Comparison of ENCODE assay signal across 8 cellular contexts in the genomic region with DNA sequence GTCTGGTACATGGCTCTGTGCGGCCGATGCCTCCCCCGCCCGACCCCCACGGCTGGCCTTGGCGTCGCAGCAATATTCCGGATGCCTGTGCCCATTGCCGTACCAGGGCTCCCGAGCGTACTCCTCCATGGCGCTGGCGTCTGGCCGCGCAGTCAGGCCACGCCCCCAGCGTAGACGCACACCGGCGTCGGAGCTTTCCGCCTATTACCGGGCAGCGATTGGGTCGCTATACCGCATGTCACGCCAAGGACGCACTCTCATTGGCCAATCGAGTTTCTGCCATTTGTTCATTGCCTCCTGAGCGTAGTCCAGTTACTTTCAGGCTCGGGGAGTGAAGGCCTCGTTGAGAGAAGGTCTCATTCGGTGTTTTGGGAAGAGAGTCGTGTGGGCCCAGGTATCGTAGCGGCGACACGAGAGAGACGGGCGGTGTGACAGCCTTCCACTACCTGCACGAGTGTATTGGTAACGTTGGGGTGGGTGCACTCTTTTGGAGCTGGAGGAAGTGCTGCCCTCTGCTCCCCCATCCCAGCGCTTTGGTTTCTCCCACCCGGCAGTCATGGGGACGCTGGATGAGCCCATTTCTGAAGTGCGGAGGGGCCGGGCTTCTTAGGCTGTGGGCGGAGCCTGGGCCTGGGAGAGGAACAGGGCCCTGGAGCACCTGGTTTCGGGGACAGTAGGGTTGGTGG. TPM values are rescaled to one million over a fixed set of nuclear protein-coding genes. Genes with fewer than 3 reads are reported as not detected.
A peak's percentile ranks its signal among the peaks of the same experiment; 100 is the strongest.
DNase-seq lines count a peak whose midpoint lies in the region; ATAC-seq and TF ChIP-seq lines count a peak whose summit lies in the region.

TSS of gene PQBP1 (plus strand) at position 310 of the 686 bp plus-strand sequence. CDS start 580 bp downstream, outside the sequence.
TSS of gene TIMM17B (minus strand) at position 148 of the 686 bp plus-strand sequence. CDS start at position 129, 19 bp downstream.

- peaks cover 3% of the 10 kb centered on the region for H3K36me3 ChIP-seq in cardiac muscle cell
- peaks cover 26 to 38% of the 10 kb centered on the region in 2 experiments for H3K36me3 ChIP-seq in trophoblast cell (ENCODE audit: control insufficient read depth in 1 of 2, insufficient read depth in 2 of 2, low read length in 2 of 2)
- H3K36me3 ChIP-seq in transverse colon, result peaks cover 0 to 3% (median 0%) of the 10 kb centered on the region in 4 donors

- peak within 1 kb of the TSS; percentile 99 for H3K4me2 ChIP-seq in trophoblast cell (ENCODE audit: low read length)

- H2BK5ac ChIP-seq in trophoblast cell (ENCODE audit: low read depth, low read length, poor library complexity), result peak within 1 kb of the TSS; percentile 85

- peak within 1 kb of the TSS; percentile 89 for H2AK5ac ChIP-seq in trophoblast cell (ENCODE audit: low read length)

- peak within 1 kb of the TSS; percentile 94 for H4K8ac ChIP-seq in trophoblast cell (ENCODE audit: low read depth, low read length)

- peak; percentile 92 for ATAC-seq in HG02798 (IDR thresholded peaks at IDR 0.05; ENCODE audit: poor library complexity, unreplicated experiment)

- H3K4me1 ChIP-seq in cardiac muscle cell (ENCODE audit: low read depth) (no peaks in the 10 kb centered on the region), trophoblast cell (ENCODE audit: control insufficient read depth in 1 of 2, insufficient read depth in 2 of 2, low read length in 2 of 2) (peaks cover 0 to 6% of the 10 kb centered on the region in 2 experiments), transverse colon (peaks cover 0 to 21% (median 3%) of the 10 kb centered on the region in 4 donors)

- H3K4me3 ChIP-seq in GM12875 (ENCODE audit: low read depth, low read length) (peak within 1 kb of the TSS; percentile 72), cardiac muscle cell (peak within 1 kb of the TSS; percentile 51), trophoblast cell (ENCODE audit: low read depth, low read length) (peak within 1 kb of the TSS; percentile 87), transverse colon (peak within 1 kb of the TSS; percentile 56 to 79 (median 68))

- peak within 1 kb of the TSS; percentile 81 for H3K27ac ChIP-seq in adipose tissue (ENCODE audit: low read depth, low read length)
- peak within 1 kb of the TSS; percentile 92 for H3K27ac ChIP-seq in cardiac muscle cell
- H3K27ac ChIP-seq in trophoblast cell (ENCODE audit: low read depth, low read length), result peak within 1 kb of the TSS; percentile 95
- peak within 1 kb of the TSS; percentile 94 to 99 (median 99) for H3K27ac ChIP-seq in transverse colon

- peaks cover 5% of the 10 kb centered on the region for H3K79me2 ChIP-seq in trophoblast cell (ENCODE audit: control insufficient read depth, insufficient read depth, low read length, poor library complexity)

- peaks cover 9% of the 10 kb centered on the region for H3K79me1 ChIP-seq in trophoblast cell (ENCODE audit: low read length)

- H2AFZ ChIP-seq in trophoblast cell (ENCODE audit: insufficient read depth, low read length, poor library complexity), result peak within 1 kb of the TSS; percentile 98

- intact Hi-C loops in transverse colon (cut with DNase I; ENCODE audit: low total_unique reads), result no loop called here

- in situ Hi-C loops in transverse colon (cut with MboI; ENCODE audit: low pct_ligation_motif_present in 1 of 4, low pct_unique_long_range_greater_than_20kb in 1 of 4, low sequenced_read_pairs in 3 of 4), result no loop called here

- peak within 1 kb of the TSS; percentile 96 for H4K91ac ChIP-seq in trophoblast cell (ENCODE audit: low read depth, low read length)

- DNase-seq in NCI-H1436 (lab: John Stamatoyannopoulos, UW), result peak; percentile 89
- DNase-seq in T follicular helper cell (ENCODE audit: low read depth), result peak; percentile 83
- peak; percentile 92 to 97 for DNase-seq in cardiac muscle cell (ENCODE audit: low read depth in 1 of 2, low spot score in 1 of 2)
- DNase-seq in trophoblast cell, result peak; percentile 92
- DNase-seq in transverse colon, result peak; percentile 91

- peak within 1 kb of the TSS; percentile 93 for H2BK120ac ChIP-seq in trophoblast cell (ENCODE audit: insufficient read depth, low read length, poor library complexity)

- H3K9ac ChIP-seq in trophoblast cell (ENCODE audit: low read length), result peak within 1 kb of the TSS; percentile 94

- H3K9me3 ChIP-seq in cardiac muscle cell (ENCODE audit: low read depth), result no peaks in the 10 kb centered on the region
- no peaks in the 10 kb centered on the region for H3K9me3 ChIP-seq in trophoblast cell (ENCODE audit: insufficient read depth, low read depth, low read length)
- no peaks in the 10 kb centered on the region for H3K9me3 ChIP-seq in transverse colon

- no peak for TF ChIP-seq EP300 in transverse colon (IDR thresholded peaks at IDR 0.05; ENCODE audit: low read depth)

- H3K23ac ChIP-seq in trophoblast cell (ENCODE audit: low read length), result no peak within 1 kb of the TSS

- no peak within 1 kb of the TSS for H2BK12ac ChIP-seq in trophoblast cell (ENCODE audit: low read length)

- peak within 1 kb of the TSS; percentile 94 for H3K4ac ChIP-seq in trophoblast cell (ENCODE audit: low read depth, low read length)

- TF ChIP-seq CTCF in GM12875 (IDR thresholded peaks at IDR 0.05; ENCODE audit: borderline replicate concordance, insufficient read depth, low read depth, low read length) (no peak), cardiac muscle cell (IDR thresholded peaks at IDR 0.05; ENCODE audit: low read depth, low read length) (no peak), transverse colon (IDR thresholded peaks at IDR 0.05) (no peak)

- no peaks in the 10 kb centered on the region for H3K27me3 ChIP-seq in cardiac muscle cell
- no peaks in the 10 kb centered on the region for H3K27me3 ChIP-seq in trophoblast cell (ENCODE audit: insufficient read depth, low read length)
- no peaks in the 10 kb centered on the region for H3K27me3 ChIP-seq in transverse colon

- H3K18ac ChIP-seq in trophoblast cell (ENCODE audit: low read length), result peak within 1 kb of the TSS; percentile 88

- WGBS in adipose tissue, 3 donors, result 0 to 39% (median 1%) methylated on average over 45 to 49 of the region's 49 CpGs
- WGBS in trophoblast cell (ENCODE audit: extremely low coverage, insufficient coverage, insufficient read length), result no CpG with 5 or more reads among the region's 49 CpGs
- WGBS in transverse colon (ENCODE audit: low coverage in 1 of 2), 2 donors, result 47% methylated on average over 49 of the region's 49 CpGs; no CpG with 5 or more reads in 1 of the 2 donors

- H4K12ac ChIP-seq in trophoblast cell (ENCODE audit: low read depth, low read length), result peak within 1 kb of the TSS; percentile 81

- peak; percentile 80 for TF ChIP-seq POLR2A in transverse colon (IDR thresholded peaks at IDR 0.05)

- H3K14ac ChIP-seq in trophoblast cell (ENCODE audit: low read length), result peak within 1 kb of the TSS; percentile 97

RNA-seq across cellular contexts. Expression of gene PQBP1, which starts in this region (rescaled TPM):
- polyA plus RNA-seq in adipose tissue (10 to 100 TPM; 60.3 to 78.0 (median 68.9) TPM), cardiac muscle cell (75.3 and 114 TPM in 2 replicates)
- total RNA-seq in cardiac muscle cell (62.8 and 74.8 TPM in 2 replicates), transverse colon (10 to 100 TPM; 21.7 to 92.3 (median 63.8) TPM)
- 54.2 and 56.5 TPM in 2 replicates for polyA plus RNA-seq in trophoblast cell (2013)

RNA-seq across cellular contexts. Expression of gene TIMM17B, which starts in this region (rescaled TPM):
- polyA plus RNA-seq in adipose tissue (10 to 100 TPM; 33.0 to 46.0 (median 35.0) TPM), cardiac muscle cell (219 and 264 TPM in 2 replicates)
- total RNA-seq in cardiac muscle cell (127 and 152 TPM in 2 replicates), transverse colon (10 to 100 TPM; 26.7 to 61.3 (median 43.7) TPM)
- polyA plus RNA-seq in trophoblast cell (2013), result 62.5 and 64.3 TPM in 2 replicates

Comparison
In these comparisons a context has a peak if more than half of its experiments do, and no peak if none do; other contexts are left out.
1. Peak in every context shown above with its lines: DNase-seq, ATAC-seq, H3K4me3 ChIP-seq and H3K27ac ChIP-seq.